Comparison of ENCODE assay signal across 15 cellular contexts in genomic region chr1:24386241-24386640, GRCh38. TPM values are rescaled to one million over a fixed set of nuclear protein-coding genes. Genes with fewer than 3 reads are reported as not detected.
A peak's percentile ranks its signal among the peaks of the same experiment; 100 is the strongest.
DNase-seq lines count a peak whose midpoint lies in the region; TF ChIP-seq lines count a peak whose summit lies in the region.
"Had no signal": no experiment of that assay in that cellular context is flagged by ENCODE, and none has a peak within 500 bp of the region (broad histone marks: within the 10 kb centered on the region; RNA-seq: fewer than 3 reads in every experiment).

No MANE protein-coding gene starts in this region.

- no peak for TF ChIP-seq CTCF in VCaP (conservative IDR thresholded peaks at IDR 0.05)

- DNase-seq in NCI-H510A treated with DMSO at 0.1 percent for 48 hours (lab: John Stamatoyannopoulos, UW) (peak; percentile 35), NCI-H510A (lab: John Stamatoyannopoulos, UW) (no peak), NCI-H1436 treated with DMSO at 0.1 percent for 48 hours (lab: John Stamatoyannopoulos, UW) (peak; percentile 7), myocyte (ENCODE audit: low read depth) (peak; percentile 51), ureter (ENCODE audit: low spot score) (no peak), HPDE6-E6E7 (ENCODE audit: extremely low spot score) (no peak), NCI-H1092 treated with DMSO at 0.1 percent for 48 hours (lab: John Stamatoyannopoulos, UW) (no peak)
- DNase-seq: Caco-2; ovary; SK-N-SH; stimulated activated CD4-positive, alpha-beta T cell treated with anti-CD3 and anti-CD28 coated beads, Interleukin-12 subunit alpha, Interleukin-12 subunit beta, amount 100 ng/mL, for 4 hours; WERI-Rb-1 had no signal

- peak overlapping the region; percentile 36; the same call in 1 of the 2 replicates for H3K27ac ChIP-seq in VCaP
- H3K27ac ChIP-seq: coronary artery, ovary, thoracic aorta, WERI-Rb-1 had no signal

RNA-seq across cellular contexts. Expression of gene STPG1, which starts 27.3 kb away (rescaled TPM):
- total RNA-seq in myocyte (2.0 and 2.5 TPM in 2 replicates), ureter (23.8 TPM)
- polyA plus RNA-seq in myocyte (2012): 5.5 TPM

RNA-seq across cellular contexts. Expression of gene NIPAL3, which starts 29.4 kb away (rescaled TPM):
- total RNA-seq in myocyte (7.8 and 14.8 TPM in 2 replicates), ureter (35.5 TPM)
- polyA plus RNA-seq in myocyte (2012): 28.2 TPM

Comparison
In these comparisons a context has a peak if more than half of its experiments do, and no peak if none do; other contexts are left out.
1. DNase-seq: peak in NCI-H510A treated with DMSO at 0.1 percent for 48 hours (single experiment), NCI-H1436 treated with DMSO at 0.1 percent for 48 hours (single experiment) and myocyte (single experiment); none in NCI-H510A (single experiment), ureter (single experiment), HPDE6-E6E7 (single experiment) and NCI-H1092 treated with DMSO at 0.1 percent for 48 hours (single experiment).